Comparison of ENCODE assay signal across 23 cellular contexts in genomic region chr10:7559447-7559846, GRCh38.
DNase-seq lines count a peak whose midpoint lies in the region; ATAC-seq, FAIRE-seq and TF ChIP-seq lines count a peak whose summit lies in the region.
"Had no signal": no experiment of that assay in that cellular context is flagged by ENCODE, and none has a peak within 500 bp of the region (broad histone marks: within the 10 kb centered on the region; RNA-seq: fewer than 3 reads in every experiment).

No MANE protein-coding gene starts in this region.

- intact Hi-C loops in transverse colon (cut with DNase I; ENCODE audit: low total_unique reads), result no loop called here
- intact Hi-C loops in kidney (cut with DNase I), result no loop called here

- no peak overlapping the region for H3K9ac ChIP-seq in kidney (ENCODE audit: low read length in 2 of 2)
- H3K9ac ChIP-seq: BLaER1 treated with 17β-estradiol and CSF1 and Interleukin-3, amounts not matched to agents 10 nM and 100 nM had no signal

- CTCF ChIA-PET in activated CD8-positive, alpha-beta memory T cell treated with anti-CD3 and anti-CD28 coated beads, Interleukin-2, amount 10 ng/mL, durations not matched to agents 7 days and 5 days (lab: Charles Lee), result no interaction called here

- peaks cover 4% of the 10 kb centered on the region for H3K27me3 Mint-ChIP-seq in chondrocyte (ENCODE audit: low read depth)
- H3K27me3 Mint-ChIP-seq in activated CD8-positive, alpha-beta memory T cell treated with anti-CD3 and anti-CD28 coated beads, Interleukin-2, amount 10 ng/mL, durations not matched to agents 7 days and 5 days, result peaks cover 18% of the 10 kb centered on the region

- no peak for TF ChIP-seq CTCF in C4-2B (conservative IDR thresholded peaks at IDR 0.05)
- TF ChIP-seq CTCF in chondrocyte (IDR thresholded peaks at IDR 0.05), result no peak
- TF ChIP-seq CTCF in transverse colon (IDR thresholded peaks at IDR 0.05), result no peak
- TF ChIP-seq CTCF in kidney (IDR thresholded peaks at IDR 0.05; ENCODE audit: borderline replicate concordance, extremely low read depth, insufficient read depth), result no peak

- H3K27me3 ChIP-seq in SJSA1 (replicated peaks) (no peaks in the 10 kb centered on the region), transverse colon (no peaks in the 10 kb centered on the region)
- H3K27me3 ChIP-seq: BLaER1 treated with 17β-estradiol and CSF1 and Interleukin-3, amounts not matched to agents 10 nM and 100 nM had no signal

- H3K4me1 Mint-ChIP-seq in chondrocyte (ENCODE audit: low read depth), result peaks cover 74% of the 10 kb centered on the region
- H3K4me1 Mint-ChIP-seq in activated CD8-positive, alpha-beta memory T cell treated with anti-CD3 and anti-CD28 coated beads, Interleukin-2, amount 10 ng/mL, durations not matched to agents 7 days and 5 days, result no peaks in the 10 kb centered on the region
- H3K4me1 Mint-ChIP-seq: CD4-positive, alpha-beta memory T cell had no signal

- no peaks in the 10 kb centered on the region for H3K36me3 Mint-ChIP-seq in chondrocyte (ENCODE audit: low read depth)
- H3K36me3 Mint-ChIP-seq in activated CD8-positive, alpha-beta memory T cell treated with anti-CD3 and anti-CD28 coated beads, Interleukin-2, amount 10 ng/mL, durations not matched to agents 7 days and 5 days, result no peaks in the 10 kb centered on the region
- H3K36me3 Mint-ChIP-seq: CD4-positive, alpha-beta memory T cell had no signal

- WGBS in transverse colon (ENCODE audit: low coverage in 1 of 2), 2 donors, result 39 to 55% methylated on average over 3 of the region's 3 CpGs

- in situ Hi-C loops in transverse colon (cut with MboI; ENCODE audit: low pct_ligation_motif_present in 1 of 4, low pct_unique_long_range_greater_than_20kb in 1 of 4, low sequenced_read_pairs in 3 of 4), result no loop called here

- FAIRE-seq in kidney (lab: Jason Lieb, UNC), result no peak
- FAIRE-seq: A204.1, G401.6, H1 had no signal

- DNase-seq in SJSA1 (ENCODE audit: low read depth in 1 of 2, low spot score in 2 of 2) (peak; percentile 81 to 96), chondrocyte (ENCODE audit: low spot score) (no peak), transverse colon (no peak), kidney (no peak)
- DNase-seq in activated CD8-positive, alpha-beta memory T cell treated with anti-CD3 and anti-CD28 coated beads, Interleukin-2, amount 10 ng/mL, durations not matched to agents 7 days and 5 days, result no peak
- DNase-seq in stimulated activated naive CD4-positive, alpha-beta T cell (lab: John Stamatoyannopoulos, UW), result no peak
- DNase-seq: AML-193; Caco-2; CD4-positive, alpha-beta memory T cell; HCEC 1CT; Karpas-422; NCI-H1105 treated with DMSO at 0.1 percent for 48 hours; NCI-H2029 treated with DMSO at 0.1 percent for 48 hours; NCI-H446 treated with DMSO at 0.1 percent for 48 hours; NCI-H526; PC-9; Right ventricle myocardium superior had no signal

- peaks cover 51% of the 10 kb centered on the region for H3K4me1 ChIP-seq in SJSA1 (replicated peaks)
- peaks cover 11 to 32% (median 21%) of the 10 kb centered on the region in 4 donors for H3K4me1 ChIP-seq in transverse colon
- H3K4me1 ChIP-seq in kidney (ENCODE audit: control insufficient read depth in 1 of 2, insufficient read depth in 1 of 2, low read depth in 1 of 2, low read length in 2 of 2), result peaks cover 14 to 20% of the 10 kb centered on the region in 2 donors
- H3K4me1 ChIP-seq: BLaER1 treated with 17β-estradiol and CSF1 and Interleukin-3, amounts not matched to agents 10 nM and 100 nM had no signal

- H3K27ac Mint-ChIP-seq in chondrocyte (ENCODE audit: unreplicated experiment), result peak overlapping the region; percentile 79
- H3K27ac Mint-ChIP-seq in activated CD8-positive, alpha-beta memory T cell treated with anti-CD3 and anti-CD28 coated beads, Interleukin-2, amount 10 ng/mL, durations not matched to agents 7 days and 5 days, result no peak overlapping the region
- H3K27ac Mint-ChIP-seq: CD4-positive, alpha-beta memory T cell had no signal

- peak overlapping the region; percentile 93 for H3K27ac ChIP-seq in C4-2B
- peak overlapping the region; percentile 76 for H3K27ac ChIP-seq in SJSA1
- H3K27ac ChIP-seq in transverse colon, result peak overlapping the region in 3 of 4 donors; percentile 5 to 32 (median 27)
- H3K27ac ChIP-seq in kidney (ENCODE audit: low read depth in 2 of 2, low read length in 2 of 2), result no peak overlapping the region
- H3K27ac ChIP-seq: BLaER1 treated with 17β-estradiol and CSF1 and Interleukin-3, amounts not matched to agents 10 nM and 100 nM; HL-60; PC-9 had no signal

- H3K36me3 ChIP-seq in SJSA1, result no peaks in the 10 kb centered on the region
- no peaks in the 10 kb centered on the region for H3K36me3 ChIP-seq in transverse colon
- no peaks in the 10 kb centered on the region for H3K36me3 ChIP-seq in kidney (ENCODE audit: control insufficient read depth in 1 of 2, insufficient read depth in 2 of 2, low read length in 2 of 2)
- H3K36me3 ChIP-seq: BLaER1 treated with 17β-estradiol and CSF1 and Interleukin-3, amounts not matched to agents 10 nM and 100 nM had no signal

- ATAC-seq in activated CD8-positive, alpha-beta memory T cell treated with anti-CD3 and anti-CD28 coated beads, Interleukin-2, amount 10 ng/mL, durations not matched to agents 7 days and 5 days, result no peak

- H3K4me3 Mint-ChIP-seq in chondrocyte (ENCODE audit: unreplicated experiment), result no peak overlapping the region
- H3K4me3 Mint-ChIP-seq in activated CD8-positive, alpha-beta memory T cell treated with anti-CD3 and anti-CD28 coated beads, Interleukin-2, amount 10 ng/mL, durations not matched to agents 7 days and 5 days, result no peak overlapping the region
- H3K4me3 Mint-ChIP-seq: CD4-positive, alpha-beta memory T cell had no signal

- no peak for TF ChIP-seq POLR2A in transverse colon (IDR thresholded peaks at IDR 0.05)

- no peaks in the 10 kb centered on the region; the same call in 1 of the 2 replicates for H3K9me3 ChIP-seq in SJSA1 (replicated peaks)
- H3K9me3 ChIP-seq in transverse colon, result no peaks in the 10 kb centered on the region
- no peaks in the 10 kb centered on the region for H3K9me3 ChIP-seq in kidney (ENCODE audit: control insufficient read depth in 1 of 2, low read length in 2 of 2)
- H3K9me3 ChIP-seq: BLaER1 treated with 17β-estradiol and CSF1 and Interleukin-3, amounts not matched to agents 10 nM and 100 nM; Caco-2 had no signal

- no peak overlapping the region for H3K4me3 ChIP-seq in SJSA1
- no peak overlapping the region for H3K4me3 ChIP-seq in transverse colon
- no peak overlapping the region for H3K4me3 ChIP-seq in kidney (ENCODE audit: low read length in 2 of 2)
- H3K4me3 ChIP-seq: BLaER1 treated with 17β-estradiol and CSF1 and Interleukin-3, amounts not matched to agents 10 nM and 100 nM; PC-9 had no signal

- peaks cover 2% of the 10 kb centered on the region for H3K9me3 Mint-ChIP-seq in chondrocyte (ENCODE audit: low read depth)
- H3K9me3 Mint-ChIP-seq in activated CD8-positive, alpha-beta memory T cell treated with anti-CD3 and anti-CD28 coated beads, Interleukin-2, amount 10 ng/mL, durations not matched to agents 7 days and 5 days (ENCODE audit: low read depth), result no peaks in the 10 kb centered on the region

- no peak for TF ChIP-seq EP300 in transverse colon (IDR thresholded peaks at IDR 0.05; ENCODE audit: low read depth)

Comparison
In these comparisons a context has a peak if more than half of its experiments do, and no peak if none do; other contexts are left out.
1. H3K27ac ChIP-seq: peak in C4-2B (single experiment), SJSA1 (single experiment) and transverse colon (3 of 4); none in kidney (0 of 2).
2. DNase-seq: peak in SJSA1 (2 of 2); none in chondrocyte (single experiment), transverse colon (single experiment), activated CD8-positive, alpha-beta memory T cell treated with anti-CD3 and anti-CD28 coated beads, Interleukin-2, amount 10 ng/mL, durations not matched to agents 7 days and 5 days (single experiment), stimulated activated naive CD4-positive, alpha-beta T cell (0 of 6) and kidney (single experiment).